In genomic region chr2:218392459-218392858, GRCh38 we compare ENCODE assay signal across 1 cellular context.
TF ChIP-seq lines count a peak whose summit lies in the region.

No MANE protein-coding gene starts in this region.

TF ChIP-seq in K562, 482 proteins besides CTCF, POLR2A, EP300 and RAD21:
- TF ChIP-seq KDM1A (IDR thresholded peaks at IDR 0.05): 0 out of 4 replicates have a peak, but pooled peaks of 1 of the 2 experiments have one; percentile 18
- TF ChIP-seq KAT8 (IDR thresholded peaks at IDR 0.05; ENCODE audit: low read depth): no peak
- TF ChIP-seq RBM25 (IDR thresholded peaks at IDR 0.05; ENCODE audit: low read depth, low read length, severe bottlenecking): peak; percentile 34
- TF ChIP-seq BCOR (IDR thresholded peaks at IDR 0.05): peak; percentile 50; the same call in 1 of the 2 replicates
